In the genomic region with DNA sequence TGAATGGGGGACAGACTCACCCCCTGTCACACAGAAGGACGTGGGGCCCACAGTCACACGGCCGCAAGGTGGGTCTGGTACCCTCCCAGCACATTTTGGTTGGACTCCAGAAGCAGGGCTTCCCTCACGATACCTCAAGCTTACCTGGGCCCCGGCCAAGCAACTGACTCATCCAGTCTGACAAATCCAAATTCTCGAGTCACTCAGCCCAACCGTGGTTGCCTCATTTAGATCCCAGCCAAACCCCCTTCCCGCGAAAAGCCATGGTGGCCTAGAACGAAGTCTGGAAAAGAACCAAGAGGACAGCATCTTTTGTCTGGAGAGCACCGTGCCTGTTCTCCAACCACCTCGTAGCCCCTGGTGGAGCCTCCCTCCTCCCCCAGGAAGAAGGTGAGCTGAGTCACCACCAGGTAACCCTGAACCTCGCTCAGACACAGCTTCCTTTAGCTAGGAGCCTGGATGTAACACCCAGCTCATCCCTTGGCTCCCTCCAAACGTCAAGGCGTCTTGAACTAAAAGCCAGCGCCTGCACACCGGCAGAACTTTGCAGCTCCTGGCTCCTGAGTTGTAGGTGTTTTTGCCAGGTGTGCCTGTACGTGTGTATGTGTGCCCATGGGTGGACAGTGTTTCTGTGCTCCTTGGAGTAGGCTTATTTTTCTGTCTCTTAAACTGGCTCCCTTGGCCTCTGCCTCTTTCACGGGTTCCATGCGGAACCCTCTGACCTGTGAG, we compare ENCODE assay signal across 1 cellular context.
TF ChIP-seq lines count a peak whose summit lies in the region.

No MANE protein-coding gene starts in this region.

TF ChIP-seq in H1, 55 proteins besides CTCF, POLR2A, EP300 and RAD21 (continued from another document):
- TF ChIP-seq, protein P1, sequence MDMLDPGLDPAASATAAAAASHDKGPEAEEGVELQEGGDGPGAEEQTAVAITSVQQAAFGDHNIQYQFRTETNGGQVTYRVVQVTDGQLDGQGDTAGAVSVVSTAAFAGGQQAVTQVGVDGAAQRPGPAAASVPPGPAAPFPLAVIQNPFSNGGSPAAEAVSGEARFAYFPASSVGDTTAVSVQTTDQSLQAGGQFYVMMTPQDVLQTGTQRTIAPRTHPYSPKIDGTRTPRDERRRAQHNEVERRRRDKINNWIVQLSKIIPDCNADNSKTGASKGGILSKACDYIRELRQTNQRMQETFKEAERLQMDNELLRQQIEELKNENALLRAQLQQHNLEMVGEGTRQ (IDR thresholded peaks at IDR 0.05; ENCODE audit: low read length), result no peak
- TF ChIP-seq CBX8 (IDR thresholded peaks at IDR 0.05; ENCODE audit: borderline replicate concordance, low read depth, low read length) (no peak), EZH2 (IDR thresholded peaks at IDR 0.05; ENCODE audit: low read depth, low read length, severe bottlenecking) (no peak)
